Comparison of ENCODE assay signal across 7 cellular contexts in the genomic region with DNA sequence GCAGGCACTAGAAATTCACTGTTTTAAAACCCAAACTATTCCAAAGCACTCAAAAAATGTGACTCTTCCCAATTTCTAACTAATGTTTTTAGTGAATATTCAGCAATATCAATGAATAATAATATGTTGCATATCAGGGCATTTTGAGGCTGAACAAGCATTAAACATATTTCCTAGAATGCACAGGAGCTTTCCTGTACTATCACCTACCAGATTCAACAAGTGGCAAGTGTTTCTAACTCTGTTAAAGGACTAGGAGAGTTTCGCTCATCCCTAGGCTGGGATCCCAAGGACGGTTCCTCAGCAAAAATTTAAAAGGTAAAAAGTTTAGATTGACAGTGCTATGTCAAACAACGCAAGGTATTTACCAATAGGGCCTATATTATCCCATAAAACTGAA.
"Had no signal": no experiment of that assay in that cellular context is flagged by ENCODE, and none has a peak within 500 bp of the region (broad histone marks: within the 10 kb centered on the region; RNA-seq: fewer than 3 reads in every experiment).

No MANE protein-coding gene starts in this region.

- H3K4me3 ChIP-seq: GM12878 had no signal

- ATAC-seq: GM12878 had no signal

- FAIRE-seq: GM12878, GM12891, GM12892, GM18507, GM19239 had no signal

- DNase-seq: GDM1, GF-D8 had no signal
